Comparison of ENCODE assay signal across 25 cellular contexts in genomic region chr17:41935641-41936040, GRCh38. TPM values are rescaled to one million over a fixed set of nuclear protein-coding genes. Genes with fewer than 3 reads are reported as not detected.
"Had no signal": no experiment of that assay in that cellular context is flagged by ENCODE, and none has a peak within 500 bp of the region (broad histone marks: within the 10 kb centered on the region; RNA-seq: fewer than 3 reads in every experiment).

No MANE protein-coding gene starts in this region.

- H3K36me3 Mint-ChIP-seq: memory B cell; naive thymus-derived CD8-positive, alpha-beta T cell; stimulated activated naive B cell treated with anti-CD40 and anti-IgM and Interleukin-4, amounts not matched to agents 10 μg/mL and 1 μg/mL and 100 μg/mL, for 72 hours had no signal

- H2AFZ ChIP-seq: parathyroid adenoma had no signal

- H3K9me3 ChIP-seq: left ventricle myocardium inferior, neutrophil, psoas muscle, right lobe of liver, stomach, testis, thyroid gland, transverse colon, upper lobe of right lung had no signal

- H3K27ac ChIP-seq: left ventricle myocardium inferior, neutrophil, parathyroid adenoma, psoas muscle, right lobe of liver, stomach, testis, thyroid gland, transverse colon, upper lobe of right lung had no signal

- H3K27me3 ChIP-seq: neutrophil, right lobe of liver, stomach, testis, thyroid gland, transverse colon, upper lobe of right lung had no signal

- H3K9me3 Mint-ChIP-seq: memory B cell; naive thymus-derived CD8-positive, alpha-beta T cell; nephron; neural crest cell; stimulated activated naive B cell treated with anti-CD40 and anti-IgM and Interleukin-4, amounts not matched to agents 10 μg/mL and 1 μg/mL and 100 μg/mL, for 72 hours had no signal

- H3K4me3 Mint-ChIP-seq: memory B cell; naive thymus-derived CD8-positive, alpha-beta T cell; nephron; neural crest cell; stimulated activated naive B cell treated with anti-CD40 and anti-IgM and Interleukin-4, amounts not matched to agents 10 μg/mL and 1 μg/mL and 100 μg/mL, for 72 hours had no signal

- H3K4me2 ChIP-seq: smooth muscle cell had no signal

- H3K79me2 ChIP-seq: parathyroid adenoma had no signal

- H3K27ac Mint-ChIP-seq: memory B cell; naive thymus-derived CD8-positive, alpha-beta T cell; nephron; stimulated activated naive B cell treated with anti-CD40 and anti-IgM and Interleukin-4, amounts not matched to agents 10 μg/mL and 1 μg/mL and 100 μg/mL, for 72 hours had no signal

- H3K9ac ChIP-seq: parathyroid adenoma had no signal

- ATAC-seq: naive thymus-derived CD8-positive, alpha-beta T cell; psoas muscle; right lobe of liver; stimulated activated naive B cell treated with anti-CD40 and anti-IgM and Interleukin-4, amounts not matched to agents 10 μg/mL and 1 μg/mL and 100 μg/mL, for 72 hours; stimulated activated naive CD8-positive, alpha-beta T cell treated with anti-CD3 and anti-CD28 coated beads, Interleukin-15, Interleukin-2, amounts not matched to agents 100 U/mL and 50 U/mL, for 24 hours; upper lobe of right lung had no signal

- H3K4me1 ChIP-seq: testis, upper lobe of right lung had no signal

- DNase-seq: hypothalamus; islet precursor cell; left ventricle myocardium inferior; naive thymus-derived CD8-positive, alpha-beta T cell; occipital lobe; psoas muscle; right lobe of liver; stimulated activated CD4-positive, alpha-beta T cell treated with anti-CD3 and anti-CD28 coated beads, Interleukin-1b, Interleukin-23, amount 100 ng/mL, for 48 hours; stimulated activated CD4-positive, alpha-beta T cell treated with anti-CD3 and anti-CD28 coated beads, Interleukin-2, amount 100 ng/mL, for 48 hours; stimulated activated CD4-positive, alpha-beta T cell treated with anti-CD3 and anti-CD28 coated beads, Interleukin-4, amount 100 ng/mL, for 4 hours; stimulated activated naive B cell treated with anti-CD40 and anti-IgM and Interleukin-4, amounts not matched to agents 10 μg/mL and 1 μg/mL and 100 μg/mL, for 72 hours; stimulated activated naive CD8-positive, alpha-beta T cell treated with anti-CD3 and anti-CD28 coated beads, Interleukin-15, Interleukin-2, amounts not matched to agents 100 U/mL and 50 U/mL, for 24 hours; stomach; testis; thyroid gland; transverse colon; upper lobe of right lung had no signal

- FAIRE-seq: urothelium cell line had no signal

- H3K4me3 ChIP-seq: left ventricle myocardium inferior, lung, psoas muscle, right lobe of liver, smooth muscle cell, stomach, testis, thyroid gland, transverse colon, upper lobe of right lung had no signal

- H3K27me3 Mint-ChIP-seq: memory B cell; stimulated activated naive B cell treated with anti-CD40 and anti-IgM and Interleukin-4, amounts not matched to agents 10 μg/mL and 1 μg/mL and 100 μg/mL, for 72 hours had no signal

- H3K36me3 ChIP-seq: left ventricle myocardium inferior, neutrophil, right lobe of liver, transverse colon, upper lobe of right lung had no signal

- H3K4me1 Mint-ChIP-seq: nephron had no signal

RNA-seq across cellular contexts. Expression of gene ODAD4, which starts 5.2 kb away (rescaled TPM):
- total RNA-seq: naive thymus-derived CD8-positive, alpha-beta T cell had no signal
